ENCODE assay signal across 11 cellular contexts in genomic region chr2:223884399-223884798, GRCh38. TPM values are rescaled to one million over a fixed set of nuclear protein-coding genes. Genes with fewer than 3 reads are reported as not detected.
DNase-seq lines count a peak whose midpoint lies in the region; ATAC-seq, FAIRE-seq and TF ChIP-seq lines count a peak whose summit lies in the region.
"Had no signal": no experiment of that assay in that cellular context is flagged by ENCODE, and none has a peak within 500 bp of the region (broad histone marks: within the 10 kb centered on the region; RNA-seq: fewer than 3 reads in every experiment).

No MANE protein-coding gene starts in this region.

- H3K9me3 ChIP-seq in mucosa of descending colon, result no peaks in the 10 kb centered on the region
- H3K9me3 ChIP-seq: gastroesophageal sphincter, neutrophil, Peyer's patch had no signal

- no peaks in the 10 kb centered on the region for H3K9me3 Mint-ChIP-seq in CD14-positive monocyte
- H3K9me3 Mint-ChIP-seq in naive thymus-derived CD8-positive, alpha-beta T cell, result no peaks in the 10 kb centered on the region

- peaks cover 23% of the 10 kb centered on the region for H3K4me1 Mint-ChIP-seq in CD14-positive monocyte
- peaks cover 0 to 5% (median under 1%) of the 10 kb centered on the region in 4 donors for H3K4me1 Mint-ChIP-seq in naive thymus-derived CD8-positive, alpha-beta T cell

- H3K27me3 Mint-ChIP-seq in CD14-positive monocyte (ENCODE audit: low read depth in 3 of 3), result no peaks in the 10 kb centered on the region
- H3K27me3 Mint-ChIP-seq in naive thymus-derived CD8-positive, alpha-beta T cell, result no peaks in the 10 kb centered on the region

- H3K4me3 ChIP-seq in mucosa of descending colon, result no peak overlapping the region
- H3K4me3 ChIP-seq: gastroesophageal sphincter, Peyer's patch had no signal

- no peaks in the 10 kb centered on the region for H3K36me3 ChIP-seq in mucosa of descending colon (ENCODE audit: low read depth)

- intact Hi-C loops in mucosa of descending colon (cut with DNase I, micrococcal nuclease), result no loop called here
- intact Hi-C loops in CD14-positive monocyte (cut with micrococcal nuclease), result no loop called here

- TF ChIP-seq CTCF in mucosa of descending colon (IDR thresholded peaks at IDR 0.05) (no peak), CD14-positive monocyte (IDR thresholded peaks at IDR 0.05) (no peak)

- peak; percentile 17 for DNase-seq in AG08396 (ENCODE audit: low spot score)
- peak; percentile 10 for DNase-seq in RCC 7860 (ENCODE audit: low spot score)
- DNase-seq in mucosa of descending colon, result no peak
- no peak for DNase-seq in CD14-positive monocyte (ENCODE audit: low spot score)
- no peak for DNase-seq in naive thymus-derived CD8-positive, alpha-beta T cell
- DNase-seq in NOMO-1 treated with dmso at 0.1 percent for 144 hours (lab: John Stamatoyannopoulos, UW; ENCODE audit: unreplicated experiment), result no peak
- DNase-seq: Peyer's patch had no signal

- no peak overlapping the region for H3K4me3 Mint-ChIP-seq in CD14-positive monocyte
- H3K4me3 Mint-ChIP-seq in naive thymus-derived CD8-positive, alpha-beta T cell, result no peak overlapping the region

- POLR2A ChIA-PET in naive thymus-derived CD8-positive, alpha-beta T cell (lab: Charles Lee), result no interaction called here

- no peaks in the 10 kb centered on the region for H3K4me1 ChIP-seq in mucosa of descending colon (ENCODE audit: low read depth)

- FAIRE-seq in RCC 7860 (lab: Jason Lieb, UNC), result no peak

- peaks cover 61 to 70% of the 10 kb centered on the region in 2 donors for H3K36me3 Mint-ChIP-seq in CD14-positive monocyte
- H3K36me3 Mint-ChIP-seq in naive thymus-derived CD8-positive, alpha-beta T cell, result peaks cover 0 to 73% (median 33%) of the 10 kb centered on the region in 3 donors

- H3K27ac Mint-ChIP-seq in CD14-positive monocyte, result peak overlapping the region in 2 of 7 donors; percentile 73
- no peak overlapping the region for H3K27ac Mint-ChIP-seq in naive thymus-derived CD8-positive, alpha-beta T cell

- ATAC-seq in GM18907 (IDR thresholded peaks at IDR 0.05; ENCODE audit: unreplicated experiment), result peak; percentile 88
- peak; percentile 87 for ATAC-seq in HG02798 (IDR thresholded peaks at IDR 0.05; ENCODE audit: poor library complexity, unreplicated experiment)
- ATAC-seq in mucosa of descending colon, result no peak
- ATAC-seq in naive thymus-derived CD8-positive, alpha-beta T cell, result no peak
- ATAC-seq: gastroesophageal sphincter had no signal

RNA-seq across cellular contexts. Expression of gene AP1S3, which starts 47.0 kb away (rescaled TPM):
- total RNA-seq in mucosa of descending colon, result 1 to 10 TPM; 3.5 to 8.6 (median 5.0) TPM
- 1 to 10 TPM in 1 of 2 donors, under 1 TPM in 1; 0.81 to 1.3 TPM for polyA plus RNA-seq in CD14-positive monocyte
- 1 to 10 TPM; 2.1 to 2.5 TPM for total RNA-seq in naive thymus-derived CD8-positive, alpha-beta T cell
- 1 to 10 TPM; 1.3 to 1.7 (median 1.6) TPM for polyA plus RNA-seq in naive thymus-derived CD8-positive, alpha-beta T cell

Comparison
In these comparisons a context has a peak if more than half of its experiments do, and no peak if none do; other contexts are left out.
1. DNase-seq: peak in AG08396 (single experiment) and RCC 7860 (single experiment); none in mucosa of descending colon (0 of 3), CD14-positive monocyte (single experiment), naive thymus-derived CD8-positive, alpha-beta T cell (0 of 10) and NOMO-1 treated with dmso at 0.1 percent for 144 hours (single experiment).
2. ATAC-seq: peak in GM18907 (single experiment) and HG02798 (single experiment); none in mucosa of descending colon (single experiment) and naive thymus-derived CD8-positive, alpha-beta T cell (0 of 2).